18 cellular contexts compared by ENCODE assay signal in genomic region chr9:11135856-11136255, GRCh38.
DNase-seq lines count a peak whose midpoint lies in the region; ATAC-seq and TF ChIP-seq lines count a peak whose summit lies in the region.
"Had no signal": no experiment of that assay in that cellular context is flagged by ENCODE, and none has a peak within 500 bp of the region (broad histone marks: within the 10 kb centered on the region; RNA-seq: fewer than 3 reads in every experiment).

No MANE protein-coding gene starts in this region.

- H3K23ac ChIP-seq in neuronal stem cell (ENCODE audit: low read depth, low read length, poor library complexity), result no peak overlapping the region

- H4K91ac ChIP-seq in neuronal stem cell (ENCODE audit: low read depth, low read length, poor library complexity), result no peak overlapping the region

- no peak overlapping the region for H3K18ac ChIP-seq in neuronal stem cell (ENCODE audit: low read length)

- H2AK5ac ChIP-seq in neuronal stem cell (ENCODE audit: low read depth, low read length), result no peak overlapping the region

- no peak overlapping the region for H3K4me3 ChIP-seq in GM23338
- no peak overlapping the region for H3K4me3 ChIP-seq in smooth muscle cell
- H3K4me3 ChIP-seq in neuronal stem cell (ENCODE audit: low read length in 2 of 2), result no peak overlapping the region
- H3K4me3 ChIP-seq: GM23248, K562 had no signal

- H3F3A ChIP-seq in GM23338 (replicated peaks; ENCODE audit: low read depth), result no peaks in the 10 kb centered on the region
- no peaks in the 10 kb centered on the region for H3F3A ChIP-seq in smooth muscle cell (ENCODE audit: low read depth)

- H3K27me3 Mint-ChIP-seq in GM23338 (ENCODE audit: insufficient read depth, low read depth, poor library complexity), result peaks cover 2% of the 10 kb centered on the region
- H3K27me3 Mint-ChIP-seq: CD4-positive, alpha-beta T cell had no signal

- H3K79me1 ChIP-seq in neuronal stem cell (ENCODE audit: low read depth, low read length), result no peaks in the 10 kb centered on the region

- H3K4me2 ChIP-seq in GM23338 (no peak overlapping the region), smooth muscle cell (peak overlapping the region; percentile 78), neuronal stem cell (ENCODE audit: insufficient read depth, low read length, poor library complexity, severe bottlenecking) (no peak overlapping the region)

- no peaks in the 10 kb centered on the region for H3K4me1 ChIP-seq in GM23338 (ENCODE audit: insufficient read depth)
- H3K4me1 ChIP-seq in smooth muscle cell (ENCODE audit: low read depth), result no peaks in the 10 kb centered on the region
- no peaks in the 10 kb centered on the region for H3K4me1 ChIP-seq in neuronal stem cell (ENCODE audit: control insufficient read depth in 2 of 2, insufficient read depth in 1 of 2, low read depth in 1 of 2, low read length in 2 of 2)
- H3K4me1 ChIP-seq: Caco-2 had no signal

- no peaks in the 10 kb centered on the region for H3K9me3 ChIP-seq in smooth muscle cell (replicated peaks; ENCODE audit: low read depth)
- H3K9me3 ChIP-seq in neuronal stem cell (replicated peaks in 1 of 2; ENCODE audit: control insufficient read depth in 2 of 2, insufficient read depth in 1 of 2, low read depth in 1 of 2, low read length in 2 of 2), result no peaks in the 10 kb centered on the region
- H3K9me3 ChIP-seq: Caco-2 had no signal

- H3K4me1 Mint-ChIP-seq in GM23338, result no peaks in the 10 kb centered on the region

- H3K9me3 Mint-ChIP-seq in GM23338, result no peaks in the 10 kb centered on the region

- TF ChIP-seq CTCF in GM23338 (conservative IDR thresholded peaks at IDR 0.05; ENCODE audit: low read depth in 2 of 2) (no peak), smooth muscle cell (IDR thresholded peaks at IDR 0.05; ENCODE audit: borderline replicate concordance, insufficient read depth, poor library complexity, severe bottlenecking) (no peak)

- no peak overlapping the region for H2BK12ac ChIP-seq in neuronal stem cell (ENCODE audit: low read length)

- H4K20me1 ChIP-seq in GM23338 (replicated peaks; ENCODE audit: insufficient read depth) (no peaks in the 10 kb centered on the region), smooth muscle cell (ENCODE audit: low read depth) (no peaks in the 10 kb centered on the region)

- no peak for DNase-seq in GM23338 (ENCODE audit: low spot score)
- DNase-seq in amniotic epithelial cell (ENCODE audit: low read depth), result peak; percentile 95
- DNase-seq in islet precursor cell, result peak; percentile 85
- DNase-seq in smooth muscle cell (lab: John Stamatoyannopoulos, UW; ENCODE audit: unreplicated experiment), result no peak
- DNase-seq in neuronal stem cell (ENCODE audit: low spot score), result no peak
- DNase-seq in NCI-H2081 (lab: John Stamatoyannopoulos, UW), result no peak
- DNase-seq: ACHN; Caco-2; CD4-positive, alpha-beta T cell; GDM1; GM23248; H7; HFFc6; IMR-90 had no signal

- no peaks in the 10 kb centered on the region for H3K27me3 ChIP-seq in GM23338 (ENCODE audit: insufficient read depth)
- no peaks in the 10 kb centered on the region for H3K27me3 ChIP-seq in smooth muscle cell (ENCODE audit: low read depth)
- H3K27me3 ChIP-seq in neuronal stem cell (ENCODE audit: control insufficient read depth in 3 of 3, insufficient read depth in 3 of 3, low read depth in 1 of 3, low read length in 3 of 3), result no peaks in the 10 kb centered on the region

- H2AFZ ChIP-seq in GM23338 (0 out of 2 replicates have a peak overlapping the region, but pooled peaks have one; percentile 48), smooth muscle cell (ENCODE audit: low read depth) (peak overlapping the region; percentile 76), neuronal stem cell (ENCODE audit: low read length) (no peak overlapping the region)
- H2AFZ ChIP-seq: GM23248 had no signal

- no peaks in the 10 kb centered on the region for H3K9me2 ChIP-seq in GM23338 (ENCODE audit: insufficient read depth)

- H3K4ac ChIP-seq in neuronal stem cell (ENCODE audit: low read length), result no peak overlapping the region

- H3K79me2 ChIP-seq in GM23338 (replicated peaks; ENCODE audit: insufficient read depth), result no peaks in the 10 kb centered on the region
- no peaks in the 10 kb centered on the region for H3K79me2 ChIP-seq in smooth muscle cell (ENCODE audit: low read depth)

- no peak overlapping the region for H2BK120ac ChIP-seq in neuronal stem cell (ENCODE audit: low read depth, low read length)

- H3K9ac ChIP-seq in smooth muscle cell (ENCODE audit: low read depth) (no peak overlapping the region), neuronal stem cell (ENCODE audit: low read depth, low read length, poor library complexity) (no peak overlapping the region)
- H3K9ac ChIP-seq: GM23248 had no signal

- H2BK5ac ChIP-seq in neuronal stem cell (ENCODE audit: low read length), result no peak overlapping the region

- no peak overlapping the region for H4K8ac ChIP-seq in neuronal stem cell (ENCODE audit: low read depth, low read length)

- H3K36me3 ChIP-seq in GM23338 (ENCODE audit: insufficient read depth) (no peaks in the 10 kb centered on the region), smooth muscle cell (ENCODE audit: low read depth) (no peaks in the 10 kb centered on the region), neuronal stem cell (replicated peaks in 1 of 2; ENCODE audit: control insufficient read depth in 2 of 2, insufficient read depth in 2 of 2, low read length in 2 of 2) (no peaks in the 10 kb centered on the region)

- WGBS in smooth muscle cell (ENCODE audit: low lambda C conversion rate), result 21% methylated on average over 3 of the region's 3 CpGs
- no CpG with 5 or more reads among the region's 3 CpGs for WGBS in neuronal stem cell (ENCODE audit: extremely low coverage in 2 of 2, insufficient read length in 2 of 2, insufficient replicate concordance in 1 of 2), 2 donors

- ATAC-seq in GM23338 (no peak), GM18502 (IDR thresholded peaks at IDR 0.05; ENCODE audit: poor library complexity, unreplicated experiment) (no peak)
- ATAC-seq: HCT116, K562 had no signal

- no peak overlapping the region for H2BK15ac ChIP-seq in neuronal stem cell (ENCODE audit: low read length)

- no peak overlapping the region for H3K4me3 Mint-ChIP-seq in GM23338
- H3K4me3 Mint-ChIP-seq: CD4-positive, alpha-beta T cell; HFFc6 had no signal

- H3K27ac Mint-ChIP-seq in GM23338, result peak overlapping the region; percentile 70; the same call in 1 of the 2 replicates
- H3K27ac Mint-ChIP-seq: CD4-positive, alpha-beta T cell; HFFc6 had no signal

- H3K14ac ChIP-seq in neuronal stem cell (ENCODE audit: low read length), result no peak overlapping the region

- no peaks in the 10 kb centered on the region for H3K36me3 Mint-ChIP-seq in GM23338 (ENCODE audit: low read depth)

- H3K27ac ChIP-seq in GM23338 (ENCODE audit: low read depth), result no peak overlapping the region
- peak overlapping the region; percentile 54 for H3K27ac ChIP-seq in smooth muscle cell (ENCODE audit: low read depth)
- H3K27ac ChIP-seq in neuronal stem cell (replicated peaks; ENCODE audit: low read length), result no peak overlapping the region
- H3K27ac ChIP-seq: C4-2B, GM23248 had no signal

TF ChIP-seq in GM23338, 12 proteins besides CTCF, POLR2A, EP300 and RAD21:
- no peak for TF ChIP-seq NANOG (IDR thresholded peaks at IDR 0.05; ENCODE audit: borderline replicate concordance)
- TF ChIP-seq JUNB (IDR thresholded peaks at IDR 0.05; ENCODE audit: unreplicated experiment), result no peak
- no peak for TF ChIP-seq POLR2AphosphoS5 (IDR thresholded peaks at IDR 0.05; ENCODE audit: low read depth)
- no peak for TF ChIP-seq EZH2 (IDR thresholded peaks at IDR 0.05; ENCODE audit: low read depth, unreplicated experiment)
- no peak for TF ChIP-seq STAT1 (IDR thresholded peaks at IDR 0.05; ENCODE audit: unreplicated experiment)
- TF ChIP-seq CREB1 (CRISPR knock-in tag; IDR thresholded peaks at IDR 0.05; ENCODE audit: low read depth), result no peak
- no peak for TF ChIP-seq EZH2phosphoT487 (IDR thresholded peaks at IDR 0.05; ENCODE audit: unreplicated experiment)
- TF ChIP-seq ZNF331 (CRISPR knock-in tag; IDR thresholded peaks at IDR 0.05; ENCODE audit: low read depth), result no peak

Comparison
In these comparisons a context has a peak if more than half of its experiments do, and no peak if none do; other contexts are left out.
1. DNase-seq: peak in amniotic epithelial cell (single experiment) and islet precursor cell (single experiment); none in GM23338 (single experiment), smooth muscle cell (single experiment), neuronal stem cell (single experiment) and NCI-H2081 (0 of 2).